11 cellular contexts compared by ENCODE assay signal in genomic region chr13:46654956-46655726, GRCh38.
DNase-seq lines count a peak whose midpoint lies in the region; ATAC-seq, FAIRE-seq and TF ChIP-seq lines count a peak whose summit lies in the region.
"Had no signal": no experiment of that assay in that cellular context is flagged by ENCODE, and none has a peak within 500 bp of the region (broad histone marks: within the 10 kb centered on the region; RNA-seq: fewer than 3 reads in every experiment).

No MANE protein-coding gene starts in this region.

- H3K27me3 ChIP-seq in liver (ENCODE audit: control insufficient read depth in 4 of 4, insufficient read depth in 4 of 4, low read length in 3 of 4) (no peaks in the 10 kb centered on the region), HepG2 (ENCODE audit: control insufficient read depth in 1 of 2, insufficient read depth in 2 of 2, low read length in 2 of 2) (no peaks in the 10 kb centered on the region), esophagus squamous epithelium (no peaks in the 10 kb centered on the region)

- H3K27me3 Mint-ChIP-seq in natural killer cell treated with Interleukin-12 subunit alpha and Interleukin-12 subunit beta and Interleukin-15 and Interleukin-18, amount 100 ng/mL, for 72 hours, result no peaks in the 10 kb centered on the region

- peaks cover 16 to 22% of the 10 kb centered on the region in 2 donors for H3K4me1 Mint-ChIP-seq in natural killer cell treated with Interleukin-12 subunit alpha and Interleukin-12 subunit beta and Interleukin-15 and Interleukin-18, amount 100 ng/mL, for 72 hours (ENCODE audit: low read depth in 2 of 2)

- TF ChIP-seq POLR2A in HepG2 (IDR thresholded peaks at IDR 0.05; ENCODE audit: insufficient read depth in 1 of 2, low read depth in 2 of 2, low read length in 2 of 2) (no peak), esophagus squamous epithelium (IDR thresholded peaks at IDR 0.05) (no peak)

- H3K4me3 Mint-ChIP-seq in natural killer cell treated with Interleukin-12 subunit alpha and Interleukin-12 subunit beta and Interleukin-15 and Interleukin-18, amount 100 ng/mL, for 72 hours, result peak overlapping the region; percentile 9

- H3K9me3 ChIP-seq in liver (ENCODE audit: control insufficient read depth in 4 of 4, low read length in 3 of 4) (no peaks in the 10 kb centered on the region), HepG2 (ENCODE audit: low read length) (no peaks in the 10 kb centered on the region), esophagus squamous epithelium (no peaks in the 10 kb centered on the region)

- no peak for ATAC-seq in HepG2
- ATAC-seq in natural killer cell treated with Interleukin-12 subunit alpha and Interleukin-12 subunit beta and Interleukin-15 and Interleukin-18, amount 100 ng/mL, for 72 hours, result no peak
- ATAC-seq: HCT116, Panc1 had no signal

- H2AFZ ChIP-seq in HepG2 (ENCODE audit: low read length), result no peak overlapping the region

- no peak for TF ChIP-seq EP300 in HepG2 (IDR thresholded peaks at IDR 0.05; ENCODE audit: low read depth in 2 of 2, low read length in 2 of 2)
- no peak for TF ChIP-seq EP300 in HepG2 (CRISPR knock-in tag; IDR thresholded peaks at IDR 0.05; ENCODE audit: borderline replicate concordance)

- DNase-seq in HepG2 (ENCODE audit: low spot score) (no peak), esophagus squamous epithelium (lab: John Stamatoyannopoulos, UW) (no peak), GM13976 (ENCODE audit: low spot score) (no peak), NCI-H1694 treated with DMSO at 0.1 percent for 48 hours (lab: John Stamatoyannopoulos, UW) (no peak), CD1c-positive myeloid dendritic cell (ENCODE audit: extremely low spot score) (no peak), NCI-H82 (lab: John Stamatoyannopoulos, UW) (no peak)
- no peak for DNase-seq in natural killer cell treated with Interleukin-12 subunit alpha and Interleukin-12 subunit beta and Interleukin-15 and Interleukin-18, amount 100 ng/mL, for 72 hours (ENCODE audit: low spot score)
- DNase-seq: KG1 had no signal

- H3K36me3 Mint-ChIP-seq in natural killer cell treated with Interleukin-12 subunit alpha and Interleukin-12 subunit beta and Interleukin-15 and Interleukin-18, amount 100 ng/mL, for 72 hours, result no peaks in the 10 kb centered on the region

- no peaks in the 10 kb centered on the region for H3K36me3 ChIP-seq in liver (ENCODE audit: control insufficient read depth in 4 of 4, insufficient read depth in 3 of 4, low read depth in 1 of 4, low read length in 3 of 4)
- 0 out of 5 replicates have a peak, but pooled peaks cover 0 to 2% of the 10 kb centered on the region in 2 experiments for H3K36me3 ChIP-seq in HepG2 (replicated peaks in 1 of 2; ENCODE audit: control insufficient read depth in 1 of 2, insufficient read depth in 2 of 2, low read length in 2 of 2)
- no peaks in the 10 kb centered on the region for H3K36me3 ChIP-seq in esophagus squamous epithelium

- peak overlapping the region; percentile 23 to 43 for H3K27ac ChIP-seq in liver (ENCODE audit: low read depth in 1 of 2, low read length in 2 of 2)
- no peak overlapping the region for H3K27ac ChIP-seq in HepG2 (ENCODE audit: extremely low read length, insufficient read depth, low read length)
- peak overlapping the region; percentile 32 to 79 (median 70) for H3K27ac ChIP-seq in esophagus squamous epithelium

- TF ChIP-seq RAD21 in liver (IDR thresholded peaks at IDR 0.05), result no peak
- no peak for TF ChIP-seq RAD21 in HepG2 (CRISPR knock-in tag; IDR thresholded peaks at IDR 0.05)

- no peak for FAIRE-seq in HepG2 (lab: Jason Lieb, UNC)

- H3K4me2 ChIP-seq in HepG2 (ENCODE audit: low read depth, low read length), result no peak overlapping the region

- POLR2A ChIA-PET in HepG2 (lab: Yijun Ruan, JAX), result no interaction called here

- no peaks in the 10 kb centered on the region for H4K20me1 ChIP-seq in HepG2 (ENCODE audit: insufficient read depth, low read length)

- peaks cover 1% of the 10 kb centered on the region for H3K79me2 ChIP-seq in HepG2 (ENCODE audit: insufficient read depth, low read length)

- in situ Hi-C loops in HepG2 (cut with HindIII; ENCODE audit: extremely low pct_ligation_motif_present, low pct_unique_long_range_greater_than_20kb), result no loop called here
- in situ Hi-C loops in GM13976 (cut with MboI; ENCODE audit: low sequenced_read_pairs, unreplicated experiment), result no loop called here

- TF ChIP-seq CTCF in liver (IDR thresholded peaks at IDR 0.05; ENCODE audit: low read depth, low read length, missing input control) (no peak), HepG2 (CRISPR knock-in tag; IDR thresholded peaks at IDR 0.05) (no peak), esophagus squamous epithelium (IDR thresholded peaks at IDR 0.05) (no peak), GM13976 (IDR thresholded peaks at IDR 0.05; ENCODE audit: borderline replicate concordance, control extremely low read depth, extremely low read depth, insufficient read depth, missing control alignments) (no peak)

- intact Hi-C loops in HepG2 (cut with micrococcal nuclease; ENCODE audit: unreplicated experiment), result no loop called here
- intact Hi-C loops in esophagus squamous epithelium (cut with DNase I), result no loop called here

- no peak overlapping the region for H3K9ac ChIP-seq in liver (ENCODE audit: low read depth in 1 of 2, low read length in 2 of 2)
- H3K9ac ChIP-seq in HepG2 (ENCODE audit: insufficient read depth, low read depth, low read length), result no peak overlapping the region

- H3K9me3 Mint-ChIP-seq in natural killer cell treated with Interleukin-12 subunit alpha and Interleukin-12 subunit beta and Interleukin-15 and Interleukin-18, amount 100 ng/mL, for 72 hours, result no peaks in the 10 kb centered on the region

- peak overlapping the region; percentile 43 to 79 for H3K27ac Mint-ChIP-seq in natural killer cell treated with Interleukin-12 subunit alpha and Interleukin-12 subunit beta and Interleukin-15 and Interleukin-18, amount 100 ng/mL, for 72 hours

- H3K4me1 ChIP-seq in liver (ENCODE audit: control insufficient read depth in 4 of 4, insufficient read depth in 4 of 4, low read length in 3 of 4) (peaks cover 14 to 15% (median 15%) of the 10 kb centered on the region in 4 donors), HepG2 (ENCODE audit: insufficient read depth, low read length) (peaks cover 28% of the 10 kb centered on the region), esophagus squamous epithelium (peaks cover 3 to 18% (median 5%) of the 10 kb centered on the region in 3 donors)

- 54% methylated on average over 2 of the region's 2 CpGs for WGBS in liver
- WGBS in HepG2 (ENCODE audit: low lambda C conversion rate), result 99% methylated on average over 2 of the region's 2 CpGs
- 35 to 45% methylated on average over 2 of the region's 2 CpGs for WGBS in esophagus squamous epithelium, 2 donors

- CTCF ChIA-PET in HepG2 (lab: Yijun Ruan, JAX; ENCODE audit: low intra/inter-chr PET ratio, low total read pairs), result no interaction called here

- BruUV-seq in HepG2 (replicated peaks; lab: Mats Ljungman, UMichigan), result no TSS peak

- H3K4me3 ChIP-seq in liver (ENCODE audit: low read depth in 1 of 3, low read length in 3 of 3) (no peak overlapping the region), HepG2 (replicated peaks in 1 of 3; ENCODE audit: insufficient read depth in 1 of 3, low read depth in 2 of 3, low read length in 3 of 3) (no peak overlapping the region), esophagus squamous epithelium (no peak overlapping the region)

TF ChIP-seq in liver, 16 proteins besides CTCF, POLR2A, EP300 and RAD21 (continues in another document):
- TF ChIP-seq RXRA (IDR thresholded peaks at IDR 0.05) (peak in 1 of 2 donors; percentile 9), FOXA1 (IDR thresholded peaks at IDR 0.05) (no peak)

TF ChIP-seq in HepG2, 621 proteins besides CTCF, POLR2A, EP300 and RAD21 (continues in another document):
- no peak for TF ChIP-seq HNF1B (CRISPR knock-in tag; IDR thresholded peaks at IDR 0.05)
- no peak for TF ChIP-seq BHLHE40 (IDR thresholded peaks at IDR 0.05; ENCODE audit: low read length)
- TF ChIP-seq DMAP1 (CRISPR knock-in tag; IDR thresholded peaks at IDR 0.05), result no peak
- TF ChIP-seq XBP1 (CRISPR knock-in tag; IDR thresholded peaks at IDR 0.05), result no peak
- TF ChIP-seq ETS1 (CRISPR knock-in tag; IDR thresholded peaks at IDR 0.05), result no peak
- TF ChIP-seq SMAD9 (CRISPR knock-in tag; IDR thresholded peaks at IDR 0.05), result no peak
- TF ChIP-seq, protein P1, sequence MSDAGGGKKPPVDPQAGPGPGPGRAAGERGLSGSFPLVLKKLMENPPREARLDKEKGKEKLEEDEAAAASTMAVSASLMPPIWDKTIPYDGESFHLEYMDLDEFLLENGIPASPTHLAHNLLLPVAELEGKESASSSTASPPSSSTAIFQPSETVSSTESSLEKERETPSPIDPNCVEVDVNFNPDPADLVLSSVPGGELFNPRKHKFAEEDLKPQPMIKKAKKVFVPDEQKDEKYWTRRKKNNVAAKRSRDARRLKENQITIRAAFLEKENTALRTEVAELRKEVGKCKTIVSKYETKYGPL (CRISPR knock-in tag; IDR thresholded peaks at IDR 0.05), result no peak
